In genomic region chr10:96017227-96017687, GRCh38 we compare ENCODE assay signal across 8 cellular contexts. TPM values are rescaled to one million over a fixed set of nuclear protein-coding genes. Genes with fewer than 3 reads are reported as not detected.
DNase-seq lines count a peak whose midpoint lies in the region; ATAC-seq and TF ChIP-seq lines count a peak whose summit lies in the region.

No MANE protein-coding gene starts in this region.

- 19% methylated on average over 5 of the region's 5 CpGs for WGBS in aorta, 2 donors

- peak; percentile 75 for TF ChIP-seq CTCF in GM12873 (IDR thresholded peaks at IDR 0.05; ENCODE audit: insufficient read depth, low read depth, low read length, missing control alignments)
- TF ChIP-seq CTCF in epithelial cell of esophagus (IDR thresholded peaks at IDR 0.05; ENCODE audit: insufficient read depth, low read depth, low read length, missing control alignments): peak; percentile 74
- TF ChIP-seq CTCF in mucosa of descending colon (IDR thresholded peaks at IDR 0.05): peak; percentile 22

- intact Hi-C loops in mucosa of descending colon (cut with DNase I, micrococcal nuclease): no loop called here
- intact Hi-C loops in aorta (cut with DNase I): loop anchor here (5.0 to 10.0 kb wide), 2 partner anchors 275 to 278 kb away; no protein-coding TSS in a partner anchor

- no peaks in the 10 kb centered on the region for H3K27me3 ChIP-seq in aorta (ENCODE audit: control insufficient read depth in 1 of 2, insufficient read depth in 2 of 2, low read length in 1 of 2)

- H3K4me1 ChIP-seq in mucosa of descending colon (ENCODE audit: low read depth): no peaks in the 10 kb centered on the region
- no peaks in the 10 kb centered on the region for H3K4me1 ChIP-seq in aorta (ENCODE audit: control insufficient read depth in 1 of 2, insufficient read depth in 2 of 2, low read length in 2 of 2)

- ATAC-seq in HG03045 (IDR thresholded peaks at IDR 0.05; ENCODE audit: unreplicated experiment): peak; percentile 64
- ATAC-seq in mucosa of descending colon: peak; percentile 94
- ATAC-seq in aorta (ENCODE audit: low FRiP score): peak; percentile 79

- H3K4me3 ChIP-seq in epithelial cell of esophagus (ENCODE audit: low read length): no peak overlapping the region
- H3K4me3 ChIP-seq in mucosa of descending colon: no peak overlapping the region
- H3K4me3 ChIP-seq in aorta (ENCODE audit: low read length in 2 of 2): no peak overlapping the region

- H3K9me3 ChIP-seq in mucosa of descending colon (no peaks in the 10 kb centered on the region), aorta (ENCODE audit: control insufficient read depth, low read length) (no peaks in the 10 kb centered on the region)

- H3K27ac ChIP-seq in aorta (ENCODE audit: low read depth in 1 of 2, low read length in 2 of 2): no peak overlapping the region

- DNase-seq in ACHN: peak; percentile 74
- peak; percentile 35 for DNase-seq in NCI-H2171 treated with DMSO at 0.1 percent for 48 hours (lab: John Stamatoyannopoulos, UW)
- peak; percentile 18 to 54 for DNase-seq in activated CD4-positive, alpha-beta T cell treated with anti-CD3 and anti-CD28 coated beads for 4 hours
- DNase-seq in epithelial cell of esophagus (ENCODE audit: low read depth): peak; percentile 70
- peak in 1 of 3 donors; percentile 80 for DNase-seq in mucosa of descending colon
- no peak for DNase-seq in aorta

- in situ Hi-C loops in ACHN (cut with HindIII; ENCODE audit: low pct_ligation_motif_present, low pct_unique_long_range_greater_than_20kb, low sequenced_read_pairs): no loop called here

- H3K36me3 ChIP-seq in mucosa of descending colon (ENCODE audit: low read depth) (no peaks in the 10 kb centered on the region), aorta (ENCODE audit: control insufficient read depth in 1 of 2, insufficient read depth in 2 of 2, low read length in 1 of 2) (no peaks in the 10 kb centered on the region)

RNA-seq across cellular contexts. Expression of gene CCNJ, which starts 26.1 kb away (rescaled TPM):
- total RNA-seq in mucosa of descending colon (1 to 10 TPM; 6.0 to 7.8 (median 6.9) TPM), aorta (1 to 10 TPM; 5.6 to 6.5 TPM)
- polyA plus RNA-seq in aorta: 1 to 10 TPM in 1 of 2 donors, under 1 TPM in 1; 0.75 to 2.2 TPM

Comparison
In these comparisons a context has a peak if more than half of its experiments do, and no peak if none do; other contexts are left out.
1. DNase-seq: peak in ACHN (single experiment), NCI-H2171 treated with DMSO at 0.1 percent for 48 hours (single experiment), activated CD4-positive, alpha-beta T cell treated with anti-CD3 and anti-CD28 coated beads for 4 hours (2 of 2) and epithelial cell of esophagus (single experiment); none in aorta (0 of 2).
2. CTCF ChIP-seq: peak in every context shown above with its lines; median percentile 75 in GM12873; 74 in epithelial cell of esophagus; 22 in mucosa of descending colon.
3. intact Hi-C loops: an anchor here in aorta (5.0 to 10.0 kb wide); none called in mucosa of descending colon.
4. Peak in every context shown above with its lines, with median percentiles within 50 percentile points of each other: ATAC-seq.